In the genomic region with DNA sequence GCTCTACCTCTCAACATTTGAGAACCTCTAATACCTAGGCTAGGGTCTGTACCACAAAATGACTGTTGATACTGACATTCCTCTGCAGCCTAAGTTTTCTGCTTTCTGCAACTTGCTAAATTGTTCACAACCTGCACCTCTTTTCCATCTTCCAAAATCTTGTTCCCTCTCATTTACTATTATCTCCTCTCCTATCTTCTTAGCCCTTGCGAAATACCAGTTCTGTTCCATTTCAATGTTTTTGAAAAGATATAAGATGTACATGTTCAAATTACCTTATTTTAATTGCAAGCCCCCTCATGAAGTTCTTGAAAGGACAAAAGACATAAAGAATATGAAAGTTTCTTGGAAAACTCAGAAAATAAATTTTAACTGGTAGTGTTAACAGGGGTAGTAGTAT, we compare ENCODE assay signal across 31 cellular contexts.
"Had no signal": no experiment of that assay in that cellular context is flagged by ENCODE, and none has a peak within 500 bp of the region (broad histone marks: within the 10 kb centered on the region; RNA-seq: fewer than 3 reads in every experiment).

No MANE protein-coding gene starts in this region.

- H3K27me3 ChIP-seq: ascending aorta, breast epithelium, cardiac muscle cell, dorsolateral prefrontal cortex, esophagus muscularis mucosa, foreskin keratinocyte, gastrocnemius medialis, heart left ventricle had no signal

- H3K4me3 Mint-ChIP-seq: activated CD8-positive, alpha-beta T cell treated with anti-CD3 and anti-CD28 coated beads for 36 hours; activated naive CD4-positive, alpha-beta T cell treated with anti-CD3 and anti-CD28 coated beads, Interleukin-2, amount 10 ng/mL, durations not matched to agents 7 days and 5 days; activated naive CD8-positive, alpha-beta T cell treated with anti-CD3 and anti-CD28 coated beads, Interleukin-2, amount 10 ng/mL, durations not matched to agents 7 days and 5 days; brain; dendritic cell treated with granulocyte-macrophage colony-stimulating factor and Interleukin-4, amounts not matched to agents 40 ng/mL and 50 ng/mL, for 4 days; effector memory CD8-positive, alpha-beta T cell; T-helper 17 cell; T-helper 2 cell treated with Interferon-gamma antibody and Interleukin-4, amounts not matched to agents 5 μg/mL and 100 μg/mL, for 36 hours had no signal

- H3K36me3 ChIP-seq: ascending aorta, breast epithelium, cardiac muscle cell, esophagus muscularis mucosa, gastrocnemius medialis, heart left ventricle had no signal

- H3K36me3 Mint-ChIP-seq: activated naive CD4-positive, alpha-beta T cell treated with anti-CD3 and anti-CD28 coated beads, Interleukin-2, amount 10 ng/mL, durations not matched to agents 7 days and 5 days had no signal

- H3K9me3 ChIP-seq: ascending aorta, breast epithelium, esophagus muscularis mucosa, gastrocnemius medialis, heart left ventricle had no signal

- DNase-seq: activated CD4-positive, alpha-beta T cell treated with anti-CD3 and anti-CD28 coated beads for 48 hours; activated CD4-positive, alpha-beta T cell treated with anti-CD3 and anti-CD28 coated beads, Interleukin-2, amount 50 U/mL, for 1 hour; activated CD4-positive, alpha-beta T cell treated with anti-CD3 and anti-CD28 coated beads, Interleukin-2, amount 50 U/mL, for 48 hours; activated CD8-positive, alpha-beta memory T cell treated with anti-CD3 and anti-CD28 coated beads for 24 hours; activated CD8-positive, alpha-beta T cell treated with anti-CD3 and anti-CD28 coated beads for 36 hours; activated gamma-delta T cell; activated naive CD4-positive, alpha-beta T cell; activated naive CD4-positive, alpha-beta T cell treated with anti-CD3 and anti-CD28 coated beads, Interleukin-2, amount 10 ng/mL, durations not matched to agents 7 days and 5 days; activated naive CD8-positive, alpha-beta T cell treated with anti-CD3 and anti-CD28 coated beads, Interleukin-2, amount 10 ng/mL, durations not matched to agents 7 days and 5 days; activated T-cell treated with anti-CD3 and anti-CD28 coated beads, Interleukin-2, amount 50 U/mL, for 48 hours; central memory CD4-positive, alpha-beta T cell; cerebellar nuclear complex; dorsolateral prefrontal cortex; effector memory CD8-positive, alpha-beta T cell; erythroblast; foreskin keratinocyte; gastrocnemius medialis; glutamatergic neuron; heart left ventricle; T-helper 1 cell; T-helper 17 cell; T1000 had no signal

- H3K4me1 ChIP-seq: foreskin keratinocyte had no signal

- H3K4me3 ChIP-seq: ascending aorta, breast epithelium, cardiac muscle cell, coronary artery, esophagus muscularis mucosa, gastrocnemius medialis, heart left ventricle had no signal

- H3K27ac Mint-ChIP-seq: activated CD8-positive, alpha-beta T cell treated with anti-CD3 and anti-CD28 coated beads for 36 hours; activated naive CD4-positive, alpha-beta T cell treated with anti-CD3 and anti-CD28 coated beads, Interleukin-2, amount 10 ng/mL, durations not matched to agents 7 days and 5 days; activated naive CD4-positive, alpha-beta T cell treated with anti-CD3 and anti-CD28 coated beads, Interleukin-2, amount 50 U/mL, for 72 hours; activated naive CD8-positive, alpha-beta T cell treated with anti-CD3 and anti-CD28 coated beads, Interleukin-2, amount 10 ng/mL, durations not matched to agents 7 days and 5 days; dendritic cell treated with granulocyte-macrophage colony-stimulating factor and Interleukin-4, amounts not matched to agents 40 ng/mL and 50 ng/mL, for 4 days; T-helper 17 cell; T-helper 2 cell treated with Interferon-gamma antibody and Interleukin-4, amounts not matched to agents 5 μg/mL and 100 μg/mL, for 36 hours had no signal

- ATAC-seq: activated CD8-positive, alpha-beta T cell treated with anti-CD3 and anti-CD28 coated beads for 36 hours; activated naive CD4-positive, alpha-beta T cell treated with anti-CD3 and anti-CD28 coated beads, Interleukin-2, amount 50 U/mL, for 72 hours; effector memory CD8-positive, alpha-beta T cell; foreskin keratinocyte; gastrocnemius medialis; heart left ventricle; T-helper 17 cell had no signal

- H3K27ac ChIP-seq: ascending aorta, breast epithelium, cardiac muscle cell, coronary artery, esophagus muscularis mucosa, foreskin keratinocyte, gastrocnemius medialis, heart left ventricle had no signal

- H3K27me3 Mint-ChIP-seq: activated CD8-positive, alpha-beta T cell treated with anti-CD3 and anti-CD28 coated beads for 36 hours; activated naive CD4-positive, alpha-beta T cell treated with anti-CD3 and anti-CD28 coated beads, Interleukin-2, amount 10 ng/mL, durations not matched to agents 7 days and 5 days; activated naive CD8-positive, alpha-beta T cell treated with anti-CD3 and anti-CD28 coated beads, Interleukin-2, amount 10 ng/mL, durations not matched to agents 7 days and 5 days; brain; dendritic cell treated with granulocyte-macrophage colony-stimulating factor and Interleukin-4, amounts not matched to agents 40 ng/mL and 50 ng/mL, for 4 days; effector memory CD8-positive, alpha-beta T cell; T-helper 17 cell had no signal

- H3K9me3 Mint-ChIP-seq: activated naive CD4-positive, alpha-beta T cell treated with anti-CD3 and anti-CD28 coated beads, Interleukin-2, amount 10 ng/mL, durations not matched to agents 7 days and 5 days; activated naive CD4-positive, alpha-beta T cell treated with anti-CD3 and anti-CD28 coated beads, Interleukin-2, amount 50 U/mL, for 72 hours; dendritic cell treated with granulocyte-macrophage colony-stimulating factor and Interleukin-4, amounts not matched to agents 40 ng/mL and 50 ng/mL, for 4 days; effector memory CD8-positive, alpha-beta T cell; T-helper 2 cell treated with Interferon-gamma antibody and Interleukin-4, amounts not matched to agents 5 μg/mL and 100 μg/mL, for 36 hours had no signal
